In the genomic region with DNA sequence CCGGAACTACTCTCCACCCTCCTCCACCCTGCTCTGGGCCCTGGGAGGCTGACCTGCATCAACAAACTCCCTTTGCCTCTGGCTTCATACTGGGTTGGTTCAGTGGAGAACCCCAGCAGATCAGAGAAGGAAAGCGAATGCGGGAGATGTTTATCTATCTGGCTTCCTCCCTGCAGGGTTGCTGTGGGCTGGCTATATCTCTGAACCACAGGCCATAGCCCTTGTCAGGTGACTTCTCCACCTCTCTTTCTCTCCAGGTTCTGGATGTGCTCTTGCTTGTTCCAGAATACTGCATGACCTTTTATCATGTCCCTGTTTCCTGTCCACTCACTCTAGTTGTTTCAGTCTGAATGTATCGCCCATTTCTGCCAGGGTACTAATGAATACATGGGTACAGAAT, we compare ENCODE assay signal across 17 cellular contexts. TPM values are rescaled to one million over a fixed set of nuclear protein-coding genes. Genes with fewer than 3 reads are reported as not detected.
DNase-seq lines count a peak whose midpoint lies in the region; ATAC-seq lines count a peak whose summit lies in the region.
"Had no signal": no experiment of that assay in that cellular context is flagged by ENCODE, and none has a peak within 500 bp of the region (broad histone marks: within the 10 kb centered on the region; RNA-seq: fewer than 3 reads in every experiment).

No MANE protein-coding gene starts in this region.

- H3K27ac Mint-ChIP-seq in activated CD4-positive, alpha-beta T cell treated with anti-CD3 and anti-CD28 coated beads, Interleukin-2, amount 10 ng/mL, durations not matched to agents 7 days and 5 days: peak overlapping the region; percentile 61
- H3K27ac Mint-ChIP-seq in activated naive CD8-positive, alpha-beta T cell treated with anti-CD3 and anti-CD28 coated beads, Interleukin-2, amount 10 ng/mL, durations not matched to agents 7 days and 5 days: no peak overlapping the region
- H3K27ac Mint-ChIP-seq in natural killer cell treated with Interleukin-12 subunit alpha and Interleukin-12 subunit beta and Interleukin-15 and Interleukin-18, amount 100 ng/mL, for 72 hours: no peak overlapping the region
- H3K27ac Mint-ChIP-seq: activated naive CD4-positive, alpha-beta T cell treated with anti-CD3 and anti-CD28 coated beads, Interleukin-2, amount 50 U/mL, for 24 hours had no signal

- peak overlapping the region; percentile 17 for H3K4me3 Mint-ChIP-seq in activated CD4-positive, alpha-beta T cell treated with anti-CD3 and anti-CD28 coated beads, Interleukin-2, amount 10 ng/mL, durations not matched to agents 7 days and 5 days
- peak overlapping the region; percentile 11 for H3K4me3 Mint-ChIP-seq in activated naive CD8-positive, alpha-beta T cell treated with anti-CD3 and anti-CD28 coated beads, Interleukin-2, amount 10 ng/mL, durations not matched to agents 7 days and 5 days
- no peak overlapping the region for H3K4me3 Mint-ChIP-seq in natural killer cell treated with Interleukin-12 subunit alpha and Interleukin-12 subunit beta and Interleukin-15 and Interleukin-18, amount 100 ng/mL, for 72 hours
- H3K4me3 Mint-ChIP-seq: activated naive CD4-positive, alpha-beta T cell treated with anti-CD3 and anti-CD28 coated beads, Interleukin-2, amount 50 U/mL, for 24 hours had no signal

- no peaks in the 10 kb centered on the region for H3K9me3 Mint-ChIP-seq in activated CD4-positive, alpha-beta T cell treated with anti-CD3 and anti-CD28 coated beads, Interleukin-2, amount 10 ng/mL, durations not matched to agents 7 days and 5 days
- H3K9me3 Mint-ChIP-seq in activated naive CD8-positive, alpha-beta T cell treated with anti-CD3 and anti-CD28 coated beads, Interleukin-2, amount 10 ng/mL, durations not matched to agents 7 days and 5 days: no peaks in the 10 kb centered on the region
- H3K9me3 Mint-ChIP-seq in natural killer cell treated with Interleukin-12 subunit alpha and Interleukin-12 subunit beta and Interleukin-15 and Interleukin-18, amount 100 ng/mL, for 72 hours: no peaks in the 10 kb centered on the region
- H3K9me3 Mint-ChIP-seq: activated naive CD4-positive, alpha-beta T cell treated with anti-CD3 and anti-CD28 coated beads, Interleukin-2, amount 50 U/mL, for 24 hours had no signal

- peak; percentile 89 for ATAC-seq in activated naive CD8-positive, alpha-beta T cell treated with anti-CD3 and anti-CD28 coated beads, Interleukin-2, amount 10 ng/mL, durations not matched to agents 7 days and 5 days (ENCODE audit: low read depth)
- ATAC-seq in natural killer cell treated with Interleukin-12 subunit alpha and Interleukin-12 subunit beta and Interleukin-15 and Interleukin-18, amount 100 ng/mL, for 72 hours: peak; percentile 36 to 54
- ATAC-seq: gastrocnemius medialis, left cardiac atrium had no signal

- CTCF ChIA-PET in activated CD4-positive, alpha-beta T cell treated with anti-CD3 and anti-CD28 coated beads, Interleukin-2, amount 10 ng/mL, durations not matched to agents 7 days and 5 days (lab: Charles Lee): interaction anchor here (0.6 to 1.6 kb wide), 2 partner anchors 22 to 1548 kb away, joined by 3 to 4 read pairs; no protein-coding TSS in a partner anchor

- peak; percentile 57 for DNase-seq in activated CD4-positive, alpha-beta T cell treated with anti-CD3 and anti-CD28 coated beads, Interleukin-2, amount 10 ng/mL, durations not matched to agents 7 days and 5 days
- DNase-seq in activated CD4-positive, alpha-beta T cell treated with anti-CD3 and anti-CD28 coated beads for 48 hours: no peak
- DNase-seq in OCI-M1 (lab: John Stamatoyannopoulos, UW) (peak; percentile 53), NCI-H2029 treated with DMSO at 0.1 percent for 48 hours (lab: John Stamatoyannopoulos, UW) (no peak), DMS79 treated with DMSO at 0.1 percent for 48 hours (lab: John Stamatoyannopoulos, UW) (no peak), midbrain (lab: John Stamatoyannopoulos, UW) (no peak)
- no peak for DNase-seq in activated naive CD8-positive, alpha-beta T cell treated with anti-CD3 and anti-CD28 coated beads, Interleukin-2, amount 10 ng/mL, durations not matched to agents 7 days and 5 days
- no peak for DNase-seq in natural killer cell treated with Interleukin-12 subunit alpha and Interleukin-12 subunit beta and Interleukin-15 and Interleukin-18, amount 100 ng/mL, for 72 hours (ENCODE audit: low spot score)
- DNase-seq: brain microvascular endothelial cell; dermis blood vessel endothelial cell; gastrocnemius medialis; left cardiac atrium; NCI-H1694 treated with DMSO at 0.1 percent for 48 hours; NCI-H345; NK-92 treated with Interleukin-12 subunit alpha and Interleukin-12 subunit beta, amount 100 ng/mL, for 24 hours; WERI-Rb-1 had no signal

- peaks cover 16% of the 10 kb centered on the region for H3K27me3 Mint-ChIP-seq in activated CD4-positive, alpha-beta T cell treated with anti-CD3 and anti-CD28 coated beads, Interleukin-2, amount 10 ng/mL, durations not matched to agents 7 days and 5 days
- peaks cover 7% of the 10 kb centered on the region for H3K27me3 Mint-ChIP-seq in activated naive CD8-positive, alpha-beta T cell treated with anti-CD3 and anti-CD28 coated beads, Interleukin-2, amount 10 ng/mL, durations not matched to agents 7 days and 5 days
- peaks cover 28 to 65% of the 10 kb centered on the region in 2 donors for H3K27me3 Mint-ChIP-seq in natural killer cell treated with Interleukin-12 subunit alpha and Interleukin-12 subunit beta and Interleukin-15 and Interleukin-18, amount 100 ng/mL, for 72 hours
- H3K27me3 Mint-ChIP-seq: activated naive CD4-positive, alpha-beta T cell treated with anti-CD3 and anti-CD28 coated beads, Interleukin-2, amount 50 U/mL, for 24 hours had no signal

- H3K4me1 Mint-ChIP-seq in activated CD4-positive, alpha-beta T cell treated with anti-CD3 and anti-CD28 coated beads, Interleukin-2, amount 10 ng/mL, durations not matched to agents 7 days and 5 days: peaks cover 28% of the 10 kb centered on the region
- H3K4me1 Mint-ChIP-seq in activated naive CD8-positive, alpha-beta T cell treated with anti-CD3 and anti-CD28 coated beads, Interleukin-2, amount 10 ng/mL, durations not matched to agents 7 days and 5 days: peaks cover 19% of the 10 kb centered on the region
- H3K4me1 Mint-ChIP-seq in natural killer cell treated with Interleukin-12 subunit alpha and Interleukin-12 subunit beta and Interleukin-15 and Interleukin-18, amount 100 ng/mL, for 72 hours (ENCODE audit: low read depth in 2 of 2): peaks cover 7 to 19% of the 10 kb centered on the region in 2 donors

- POLR2A ChIA-PET in activated CD4-positive, alpha-beta T cell treated with anti-CD3 and anti-CD28 coated beads, Interleukin-2, amount 10 ng/mL, durations not matched to agents 7 days and 5 days (lab: Charles Lee): no interaction called here
- POLR2A ChIA-PET in activated naive CD8-positive, alpha-beta T cell treated with anti-CD3 and anti-CD28 coated beads, Interleukin-2, amount 10 ng/mL, durations not matched to agents 7 days and 5 days (lab: Charles Lee): no interaction called here

- no peaks in the 10 kb centered on the region for H3K36me3 Mint-ChIP-seq in activated CD4-positive, alpha-beta T cell treated with anti-CD3 and anti-CD28 coated beads, Interleukin-2, amount 10 ng/mL, durations not matched to agents 7 days and 5 days (ENCODE audit: low read depth)
- no peaks in the 10 kb centered on the region for H3K36me3 Mint-ChIP-seq in activated naive CD8-positive, alpha-beta T cell treated with anti-CD3 and anti-CD28 coated beads, Interleukin-2, amount 10 ng/mL, durations not matched to agents 7 days and 5 days
- no peaks in the 10 kb centered on the region for H3K36me3 Mint-ChIP-seq in natural killer cell treated with Interleukin-12 subunit alpha and Interleukin-12 subunit beta and Interleukin-15 and Interleukin-18, amount 100 ng/mL, for 72 hours
- H3K36me3 Mint-ChIP-seq: activated naive CD4-positive, alpha-beta T cell treated with anti-CD3 and anti-CD28 coated beads, Interleukin-2, amount 50 U/mL, for 24 hours had no signal

RNA-seq across cellular contexts. Expression of a gene that starts 51.7 kb away (rescaled TPM):
- total RNA-seq in activated CD4-positive, alpha-beta T cell treated with anti-CD3 and anti-CD28 coated beads, Interleukin-2, amount 10 ng/mL, durations not matched to agents 7 days and 5 days: 10 to 100 TPM; 26.5 to 28.6 TPM
- 10 to 100 TPM; 38.7 to 39.2 TPM for total RNA-seq in activated naive CD8-positive, alpha-beta T cell treated with anti-CD3 and anti-CD28 coated beads, Interleukin-2, amount 10 ng/mL, durations not matched to agents 7 days and 5 days
- 10 to 100 TPM; 67.2 to 77.4 TPM for total RNA-seq in natural killer cell treated with Interleukin-12 subunit alpha and Interleukin-12 subunit beta and Interleukin-15 and Interleukin-18, amount 100 ng/mL, for 72 hours

Comparison
In these comparisons a context has a peak if more than half of its experiments do, and no peak if none do; other contexts are left out.
1. DNase-seq: peak in activated CD4-positive, alpha-beta T cell treated with anti-CD3 and anti-CD28 coated beads, Interleukin-2, amount 10 ng/mL, durations not matched to agents 7 days and 5 days (single experiment) and OCI-M1 (single experiment); none in activated CD4-positive, alpha-beta T cell treated with anti-CD3 and anti-CD28 coated beads for 48 hours (single experiment), activated naive CD8-positive, alpha-beta T cell treated with anti-CD3 and anti-CD28 coated beads, Interleukin-2, amount 10 ng/mL, durations not matched to agents 7 days and 5 days (single experiment), natural killer cell treated with Interleukin-12 subunit alpha and Interleukin-12 subunit beta and Interleukin-15 and Interleukin-18, amount 100 ng/mL, for 72 hours (single experiment), NCI-H2029 treated with DMSO at 0.1 percent for 48 hours (single experiment), DMS79 treated with DMSO at 0.1 percent for 48 hours (single experiment) and midbrain (single experiment).